ENCODE assay signal across 18 cellular contexts in genomic region chr3:20451170-20451569, GRCh38.
DNase-seq lines count a peak whose midpoint lies in the region; ATAC-seq, FAIRE-seq and TF ChIP-seq lines count a peak whose summit lies in the region.
"Had no signal": no experiment of that assay in that cellular context is flagged by ENCODE, and none has a peak within 500 bp of the region (broad histone marks: within the 10 kb centered on the region; RNA-seq: fewer than 3 reads in every experiment).

No MANE protein-coding gene starts in this region.

- no peak overlapping the region for H4K5ac ChIP-seq in mesendoderm (ENCODE audit: low read length)

- H3K4me2 ChIP-seq in K562 (ENCODE audit: insufficient read depth, low read length), result no peak overlapping the region
- no peak overlapping the region for H3K4me2 ChIP-seq in mesendoderm (ENCODE audit: low read length)

- no peak overlapping the region for H2AK5ac ChIP-seq in mesendoderm (ENCODE audit: low read length)

- in situ Hi-C loops in K562 (cut with MboI), result no loop called here

- CTCF ChIA-PET in K562 (lab: Yijun Ruan, JAX; ENCODE audit: low intra/inter-chr PET ratio), result no interaction called here

- H3K9me1 ChIP-seq in K562 (ENCODE audit: control insufficient read depth, insufficient read depth, low read length), result no peaks in the 10 kb centered on the region

- H3K27me3 ChIP-seq in K562 (ENCODE audit: control insufficient read depth in 2 of 2, insufficient read depth in 2 of 2, low read length in 2 of 2), result no peaks in the 10 kb centered on the region
- H3K27me3 ChIP-seq in mesendoderm (ENCODE audit: insufficient read depth, low read length, poor library complexity), result no peaks in the 10 kb centered on the region

- H2BK120ac ChIP-seq in mesendoderm (ENCODE audit: low read depth, low read length), result no peak overlapping the region

- intact Hi-C loops in K562 (cut with micrococcal nuclease), result no loop called here

- H3K79me1 ChIP-seq in mesendoderm (ENCODE audit: low read length), result no peaks in the 10 kb centered on the region

- no peaks in the 10 kb centered on the region for H4K20me1 ChIP-seq in K562 (replicated peaks; ENCODE audit: control insufficient read depth, insufficient read depth, low read length)

- no peak overlapping the region for H3K4ac ChIP-seq in mesendoderm (ENCODE audit: low read depth, low read length)

- no peak for FAIRE-seq in K562 (lab: Jason Lieb, UNC)
- FAIRE-seq: GM12891, GM18507, H1 had no signal

- no peak for TF ChIP-seq RAD21 in K562 (CRISPR knock-in tag; conservative IDR thresholded peaks at IDR 0.05 in 1 of 2, IDR thresholded peaks at IDR 0.05 in 1 of 2)

- H3K27ac ChIP-seq in K562 (ENCODE audit: extremely low read depth, low read depth, low read length) (no peak overlapping the region), mesendoderm (ENCODE audit: low read depth, low read length) (no peak overlapping the region)

- H3K4me1 ChIP-seq in K562 (replicated peaks in 1 of 2; ENCODE audit: control insufficient read depth in 2 of 2, insufficient read depth in 2 of 2, low read length in 2 of 2) (no peaks in the 10 kb centered on the region), mesendoderm (ENCODE audit: control insufficient read depth, low read depth, low read length) (no peaks in the 10 kb centered on the region)

- ATAC-seq in K562 (no peak), HG02840 (IDR thresholded peaks at IDR 0.05; ENCODE audit: low FRiP score, unreplicated experiment) (no peak)

- H3K56ac ChIP-seq in mesendoderm (ENCODE audit: low read length), result no peak overlapping the region

- H3K18ac ChIP-seq in mesendoderm (ENCODE audit: low read length), result no peak overlapping the region

- BruUV-seq in K562 (replicated peaks; lab: Mats Ljungman, UMichigan), result no TSS peak

- WGBS in K562 (ENCODE audit: insufficient coverage, low coverage, missing lambda C conversion rate), result 0% methylated on average over 1 of the region's 1 CpG
- no CpG with 5 or more reads among the region's 1 CpG for WGBS in mesendoderm (ENCODE audit: extremely low coverage, insufficient coverage, low lambda C conversion rate)

- no peaks in the 10 kb centered on the region for H3K9me3 ChIP-seq in K562 (replicated peaks; ENCODE audit: control insufficient read depth, insufficient read depth, low read depth, low read length)

- no peak overlapping the region for H3K23ac ChIP-seq in mesendoderm (ENCODE audit: low read length)

- H4K8ac ChIP-seq in mesendoderm (ENCODE audit: low read depth, low read length), result no peak overlapping the region

- DNase-seq in OCI-M1 (lab: John Stamatoyannopoulos, UW), result peak; percentile 4
- DNase-seq in K562 (ENCODE audit: extremely low read depth in 1 of 4, low spot score in 3 of 4), result no peak
- peak; percentile 51 for DNase-seq in mesendoderm
- DNase-seq in SKM-1 treated with dmso at 0.1 percent for 144 hours (lab: John Stamatoyannopoulos, UW; ENCODE audit: unreplicated experiment), result no peak
- no peak for DNase-seq in effector CD4-positive, alpha-beta T cell
- DNase-seq: C1 segment of cervical spinal cord; Calu3; CD4-positive, alpha-beta memory T cell; COR-L47; DMS53; DMS79 treated with DMSO at 0.1 percent for 48 hours; GF-D8; H7; HCEC 1CT had no signal

- no peaks in the 10 kb centered on the region for H3K36me3 ChIP-seq in K562 (ENCODE audit: control insufficient read depth, insufficient read depth, low read length)
- H3K36me3 ChIP-seq in mesendoderm (ENCODE audit: control insufficient read depth, insufficient read depth, low read length), result no peaks in the 10 kb centered on the region

- H2AFZ ChIP-seq in K562 (ENCODE audit: low read depth, low read length), result no peak overlapping the region

- POLR2A ChIA-PET in K562 (lab: Yijun Ruan, JAX), result interaction anchor here (0.7 kb wide), 1 partner anchor 225 kb away, joined by 3 read pairs; no protein-coding TSS in a partner anchor

- no peak for TF ChIP-seq EP300 in K562 (IDR thresholded peaks at IDR 0.05; ENCODE audit: low read length)

- H3K9ac ChIP-seq in K562 (ENCODE audit: insufficient read depth in 1 of 2, low read depth in 2 of 2, low read length in 2 of 2) (no peak overlapping the region), mesendoderm (ENCODE audit: low read length) (no peak overlapping the region)

- H3K79me2 ChIP-seq in K562 (ENCODE audit: control insufficient read depth, insufficient read depth, low read length), result no peaks in the 10 kb centered on the region
- H3K79me2 ChIP-seq in mesendoderm (ENCODE audit: control insufficient read depth, insufficient read depth, low read length), result no peaks in the 10 kb centered on the region

- H3K4me3 ChIP-seq in K562, result no peak overlapping the region
- no peak overlapping the region for H3K4me3 ChIP-seq in mesendoderm (ENCODE audit: low read length)

- no peak overlapping the region for H2BK15ac ChIP-seq in mesendoderm (replicated peaks; ENCODE audit: low read depth)

- no peak overlapping the region for H2BK5ac ChIP-seq in mesendoderm (ENCODE audit: low read length)

- no peak for TF ChIP-seq CTCF in K562 (IDR thresholded peaks at IDR 0.05 in 2 of 3, conservative IDR thresholded peaks at IDR 0.05 in 1 of 3; ENCODE audit: insufficient read depth in 2 of 3, low read depth in 1 of 3, low read length in 3 of 3)

- no peak for TF ChIP-seq POLR2A in K562 (conservative IDR thresholded peaks at IDR 0.05)

TF ChIP-seq in K562, 482 proteins besides CTCF, POLR2A, EP300 and RAD21:
- TF ChIP-seq BRD4 (IDR thresholded peaks at IDR 0.05) (no peak), ZFP36 (IDR thresholded peaks at IDR 0.05; ENCODE audit: low read depth, low read length, partially characterized antibody) (peak; percentile 60), SRF (CRISPR knock-in tag; IDR thresholded peaks at IDR 0.05) (no peak)

Comparison
In these comparisons a context has a peak if more than half of its experiments do, and no peak if none do; other contexts are left out.
1. DNase-seq: peak in OCI-M1 (single experiment) and mesendoderm (single experiment); none in K562 (0 of 4), SKM-1 treated with dmso at 0.1 percent for 144 hours (single experiment) and effector CD4-positive, alpha-beta T cell (single experiment).